Comparison of ENCODE assay signal across 2 cellular contexts in genomic region chr11:64566042-64566914, GRCh38.
TF ChIP-seq lines count a peak whose summit lies in the region.

No MANE protein-coding gene starts in this region.

TF ChIP-seq in HEK293T, 16 proteins besides CTCF, POLR2A, EP300 and RAD21 (continued from another document):
- peak; percentile 90 for TF ChIP-seq PKNOX1 (IDR thresholded peaks at IDR 0.05)
TF ChIP-seq in HEK293T: peak in this region for 2.

TF ChIP-seq in K562, 482 proteins besides CTCF, POLR2A, EP300 and RAD21 (continued from another document and continues in another):
- 0 out of 2 replicates have a peak, but pooled peaks have one; percentile 50 for TF ChIP-seq HES1 (IDR thresholded peaks at IDR 0.05; ENCODE audit: low read depth)
- 0 out of 2 replicates have a peak, but pooled peaks have one; percentile 47 for TF ChIP-seq ZEB2 (IDR thresholded peaks at IDR 0.05)
- no peak for TF ChIP-seq ZNF277 (CRISPR knock-in tag; IDR thresholded peaks at IDR 0.05; ENCODE audit: borderline replicate concordance)
- 0 out of 4 replicates have a peak, but pooled peaks of 1 of the 2 experiments have one; percentile 53 for TF ChIP-seq ZNF318 (IDR thresholded peaks at IDR 0.05; ENCODE audit: borderline replicate concordance in 1 of 2, low read depth in 1 of 2)
- TF ChIP-seq BMI1 (IDR thresholded peaks at IDR 0.05; ENCODE audit: low read length), result no peak
- TF ChIP-seq ZNF592 (IDR thresholded peaks at IDR 0.05), result no peak
- TF ChIP-seq CGGBP1 (CRISPR knock-in tag; IDR thresholded peaks at IDR 0.05), result no peak
- peak; percentile 95 for TF ChIP-seq CEBPB (tag; IDR thresholded peaks at IDR 0.05)
- no peak for TF ChIP-seq NFXL1 (CRISPR knock-in tag; IDR thresholded peaks at IDR 0.05)
- TF ChIP-seq COPS2 (conservative IDR thresholded peaks at IDR 0.05), result no peak
- peak; percentile 51 for TF ChIP-seq PBX2 (CRISPR knock-in tag; IDR thresholded peaks at IDR 0.05; ENCODE audit: low read depth)
- TF ChIP-seq PBX2 (tag; conservative IDR thresholded peaks at IDR 0.05; ENCODE audit: low read depth), result peak; percentile 66
- TF ChIP-seq ARID3B (CRISPR knock-in tag; IDR thresholded peaks at IDR 0.05; ENCODE audit: borderline replicate concordance), result no peak
- no peak for TF ChIP-seq ZNF785 (CRISPR knock-in tag; IDR thresholded peaks at IDR 0.05)
- TF ChIP-seq ZNF395 (CRISPR knock-in tag; IDR thresholded peaks at IDR 0.05), result no peak
- peak; percentile 72 for TF ChIP-seq TCF7L2 (IDR thresholded peaks at IDR 0.05; ENCODE audit: low read depth, low read length)
- no peak for TF ChIP-seq SP1 (CRISPR knock-in tag; IDR thresholded peaks at IDR 0.05)
- TF ChIP-seq NEUROD1 (IDR thresholded peaks at IDR 0.05; ENCODE audit: borderline replicate concordance, low read depth, low read length, partially characterized antibody), result no peak
- TF ChIP-seq ZBTB43 (CRISPR knock-in tag; IDR thresholded peaks at IDR 0.05), result no peak
- TF ChIP-seq KDM5B (IDR thresholded peaks at IDR 0.05; ENCODE audit: insufficient replicate concordance, low read depth, low read length), result no peak
- no peak for TF ChIP-seq MCM2 (IDR thresholded peaks at IDR 0.05; ENCODE audit: low read depth)
- no peak for TF ChIP-seq NR2C1 (IDR thresholded peaks at IDR 0.05)
- TF ChIP-seq NR2C1 (tag; IDR thresholded peaks at IDR 0.05), result no peak
- TF ChIP-seq ZNF239 (CRISPR knock-in tag; IDR thresholded peaks at IDR 0.05), result no peak
- TF ChIP-seq THAP12 (CRISPR knock-in tag; IDR thresholded peaks at IDR 0.05), result no peak
- peak; percentile 97 for TF ChIP-seq SOX6 (IDR thresholded peaks at IDR 0.05)
- no peak for TF ChIP-seq MXI1 (IDR thresholded peaks at IDR 0.05; ENCODE audit: low read depth, low read length)
- TF ChIP-seq SMAD3 (CRISPR knock-in tag; conservative IDR thresholded peaks at IDR 0.05), result no peak
- TF ChIP-seq BRD9 (IDR thresholded peaks at IDR 0.05; ENCODE audit: low read depth, partially characterized antibody), result no peak
- no peak; the same call in 1 of the 2 replicates for TF ChIP-seq LEF1 (IDR thresholded peaks at IDR 0.05)
